In the genomic region with DNA sequence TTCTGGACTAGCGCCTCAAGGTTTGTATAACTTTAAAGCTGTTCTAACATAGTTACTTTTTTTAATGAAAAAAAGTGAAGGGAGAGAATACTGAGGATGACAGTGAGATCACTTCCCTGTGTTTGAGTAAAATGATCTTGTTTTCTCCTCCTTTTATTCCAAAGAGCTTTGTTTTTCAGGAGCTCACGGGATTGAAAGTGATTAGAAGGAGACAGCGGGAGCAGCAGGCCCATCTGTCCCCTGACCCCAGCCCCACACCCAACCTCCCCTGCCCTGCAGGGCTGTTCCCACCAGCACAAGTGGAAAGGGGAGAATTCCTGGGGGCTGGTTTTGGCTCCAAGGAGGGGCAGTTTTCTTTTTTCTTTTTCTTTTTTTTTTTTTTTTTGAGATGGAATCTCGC, we compare ENCODE assay signal across 18 cellular contexts. TPM values are rescaled to one million over a fixed set of nuclear protein-coding genes. Genes with fewer than 3 reads are reported as not detected.
DNase-seq lines count a peak whose midpoint lies in the region; FAIRE-seq and TF ChIP-seq lines count a peak whose summit lies in the region.
"Had no signal": no experiment of that assay in that cellular context is flagged by ENCODE, and none has a peak within 500 bp of the region (broad histone marks: within the 10 kb centered on the region; RNA-seq: fewer than 3 reads in every experiment).

No MANE protein-coding gene starts in this region.

- FAIRE-seq in GM12891 (lab: Jason Lieb, UNC): no peak

- DNase-seq in Karpas-422: peak; percentile 49
- peak; percentile 46 for DNase-seq in ecto neural progenitor cell (ENCODE audit: low spot score)
- no peak for DNase-seq in GM12891 (ENCODE audit: insufficient read length, low spot score)
- no peak for DNase-seq in GM13976 (ENCODE audit: low spot score)
- DNase-seq in OCI-M2 (lab: John Stamatoyannopoulos, UW; ENCODE audit: unreplicated experiment): no peak
- DNase-seq in NCI-H2081 (lab: John Stamatoyannopoulos, UW): no peak
- DNase-seq: 8988T, MG63, NCI-H1105, NCI-H1694 treated with DMSO at 0.1 percent for 48 hours, NCI-H526, Right ventricle myocardium superior, SK-N-SH had no signal

- 0 out of 22 replicates have a peak, but pooled peaks cover 0 to 4% (median 0%) of the 10 kb centered on the region in 11 experiments for H4K20me1 ChIP-seq in BLaER1 treated with 17β-estradiol and CSF1 and Interleukin-3, amounts not matched to agents 10 nM and 100 nM
- no peaks in the 10 kb centered on the region; the same call in 1 of the 2 replicates for H4K20me1 ChIP-seq in Karpas-422 (ENCODE audit: insufficient read depth, low read depth, low read length)

- H3K9me3 ChIP-seq in BLaER1 treated with 17β-estradiol and CSF1 and Interleukin-3, amounts not matched to agents 10 nM and 100 nM (replicated peaks in 1 of 11): no peaks in the 10 kb centered on the region
- H3K9me3 ChIP-seq in Karpas-422 (ENCODE audit: low read length) (no peaks in the 10 kb centered on the region), neuron (ENCODE audit: low read length) (no peaks in the 10 kb centered on the region)
- H3K9me3 ChIP-seq: MG63, SK-N-SH had no signal

- H3K4me2 ChIP-seq in BLaER1 treated with 17β-estradiol and CSF1 and Interleukin-3, amounts not matched to agents 10 nM and 100 nM: peak overlapping the region; percentile 39 to 89 (median 79); a peak in 21 of 22 replicates
- H3K4me2 ChIP-seq in Karpas-422 (ENCODE audit: low read depth, low read length, poor library complexity, severe bottlenecking): no peak overlapping the region
- H3K4me2 ChIP-seq: KMS-11, SK-N-SH had no signal

- in situ Hi-C loops in GM13976 (cut with MboI; ENCODE audit: low sequenced_read_pairs, unreplicated experiment): no loop called here

- H3K4me3 ChIP-seq in BLaER1 treated with 17β-estradiol and CSF1 and Interleukin-3, amounts not matched to agents 10 nM and 100 nM: no peak overlapping the region
- no peak overlapping the region for H3K4me3 ChIP-seq in Karpas-422 (ENCODE audit: low read length)
- no peak overlapping the region for H3K4me3 ChIP-seq in neuron (ENCODE audit: low read length)
- H3K4me3 ChIP-seq: MG63 had no signal

- no peak for TF ChIP-seq CTCF in GM13976 (IDR thresholded peaks at IDR 0.05; ENCODE audit: borderline replicate concordance, control extremely low read depth, extremely low read depth, insufficient read depth, missing control alignments)

- TF ChIP-seq POLR2A in GM12891 (IDR thresholded peaks at IDR 0.05; ENCODE audit: low read depth, low read length): no peak

- no peaks in the 10 kb centered on the region for H3K79me2 ChIP-seq in Karpas-422 (ENCODE audit: low read length)

- no peaks in the 10 kb centered on the region for H3K9me2 ChIP-seq in Karpas-422 (replicated peaks; ENCODE audit: insufficient read depth, low read length)
- H3K9me2 ChIP-seq: SK-N-SH had no signal

- peak overlapping the region in 5 of 11 experiments; percentile 18 to 59 (median 33); a peak in 5 of 22 replicates for H3K9ac ChIP-seq in BLaER1 treated with 17β-estradiol and CSF1 and Interleukin-3, amounts not matched to agents 10 nM and 100 nM
- H3K9ac ChIP-seq in Karpas-422 (ENCODE audit: low read length): no peak overlapping the region
- H3K9ac ChIP-seq: KMS-11, SK-N-SH had no signal

- peaks cover 20 to 56% (median 44%) of the 10 kb centered on the region in 10 experiments; a peak in 19 of 20 replicates for H3K4me1 ChIP-seq in BLaER1 treated with 17β-estradiol and CSF1 and Interleukin-3, amounts not matched to agents 10 nM and 100 nM
- H3K4me1 ChIP-seq in Karpas-422 (ENCODE audit: low read length) (peaks cover 5% of the 10 kb centered on the region; the same call in 1 of the 2 replicates), neuron (ENCODE audit: insufficient read depth, low read length) (peaks cover 9% of the 10 kb centered on the region)

- H2AFZ ChIP-seq in Karpas-422 (ENCODE audit: low read length) (no peak overlapping the region), neuron (ENCODE audit: low read depth, low read length) (peak overlapping the region; percentile 46)

- H3K27me3 ChIP-seq in BLaER1 treated with 17β-estradiol and CSF1 and Interleukin-3, amounts not matched to agents 10 nM and 100 nM: no peaks in the 10 kb centered on the region
- H3K27me3 ChIP-seq in Karpas-422 (ENCODE audit: low read length): no peaks in the 10 kb centered on the region
- peaks cover 15% of the 10 kb centered on the region for H3K27me3 ChIP-seq in neuron (ENCODE audit: insufficient read depth, low read length)
- H3K27me3 ChIP-seq: MG63 had no signal

- peak overlapping the region in 3 of 11 experiments; percentile 1 to 60 (median 53); a peak in 5 of 22 replicates for H3K27ac ChIP-seq in BLaER1 treated with 17β-estradiol and CSF1 and Interleukin-3, amounts not matched to agents 10 nM and 100 nM
- H3K27ac ChIP-seq in Karpas-422 (ENCODE audit: low read length): no peak overlapping the region
- H3K27ac ChIP-seq: C4-2B, HL-60, KMS-11 had no signal

- H3K36me3 ChIP-seq in BLaER1 treated with 17β-estradiol and CSF1 and Interleukin-3, amounts not matched to agents 10 nM and 100 nM: no peaks in the 10 kb centered on the region
- H3K36me3 ChIP-seq in Karpas-422 (ENCODE audit: insufficient read depth, low read length) (no peaks in the 10 kb centered on the region), neuron (ENCODE audit: insufficient read depth, low read length) (no peaks in the 10 kb centered on the region)
- H3K36me3 ChIP-seq: MG63 had no signal

TF ChIP-seq in GM12891, 5 proteins besides CTCF, POLR2A, EP300 and RAD21:
- no peak for TF ChIP-seq PAX5 (IDR thresholded peaks at IDR 0.05; ENCODE audit: insufficient read depth, low read length, severe bottlenecking)
- no peak for TF ChIP-seq POLR2AphosphoS5 (IDR thresholded peaks at IDR 0.05; ENCODE audit: low read depth, low read length)
- no peak for TF ChIP-seq SPI1 (IDR thresholded peaks at IDR 0.05; ENCODE audit: low read depth, low read length)
- TF ChIP-seq POU2F2 (IDR thresholded peaks at IDR 0.05; ENCODE audit: low read depth, low read length): no peak
- TF ChIP-seq TAF1 (IDR thresholded peaks at IDR 0.05; ENCODE audit: low read depth, low read length): no peak
TF ChIP-seq in GM12891: peak in this region for 0.

RNA-seq across cellular contexts. Expression of gene DNMT3L, which starts 2.1 kb away (rescaled TPM):
- total RNA-seq in Karpas-422 (2014; rRNA removed; shearing (Covaris generic); ENCODE audit: low replicate concordance): not detected in 2 replicates
- not detected for polyA plus RNA-seq in GM12891 (2012; ENCODE audit: low read depth, missing spikeins)
- total RNA-seq: Right ventricle myocardium superior had no signal
- polyA plus RNA-seq: SK-N-SH had no signal

RNA-seq across cellular contexts. Expression of gene AIRE, which starts 21.9 kb away (rescaled TPM):
- not detected in 2 replicates for total RNA-seq in Karpas-422 (2014; rRNA removed; shearing (Covaris generic); ENCODE audit: low replicate concordance)
- polyA plus RNA-seq in GM12891 (2012; ENCODE audit: low read depth, missing spikeins): 0.10 TPM
- total RNA-seq: Right ventricle myocardium superior had no signal
- polyA plus RNA-seq: SK-N-SH had no signal

RNA-seq across cellular contexts. Expression of gene ICOSLG, which starts 23.0 kb away (rescaled TPM):
- total RNA-seq in Karpas-422 (2014; rRNA removed; shearing (Covaris generic); ENCODE audit: low replicate concordance): 0.37 and 0.83 TPM in 2 replicates
- 14.7 TPM for polyA plus RNA-seq in GM12891 (2012; ENCODE audit: low read depth, missing spikeins)

RNA-seq across cellular contexts. Expression of gene PFKL, which starts 36.1 kb away (rescaled TPM):
- 68.8 and 150 TPM in 2 replicates for total RNA-seq in Karpas-422 (2014; rRNA removed; shearing (Covaris generic); ENCODE audit: low replicate concordance)
- polyA plus RNA-seq in GM12891 (2012; ENCODE audit: low read depth, missing spikeins): 161 TPM

Comparison
In these comparisons a context has a peak if more than half of its experiments do, and no peak if none do; other contexts are left out.
1. DNase-seq: peak in Karpas-422 (single experiment) and ecto neural progenitor cell (single experiment); none in GM12891 (single experiment), GM13976 (single experiment), OCI-M2 (single experiment) and NCI-H2081 (0 of 2).